ENCODE assay signal across 8 cellular contexts in the genomic region with DNA sequence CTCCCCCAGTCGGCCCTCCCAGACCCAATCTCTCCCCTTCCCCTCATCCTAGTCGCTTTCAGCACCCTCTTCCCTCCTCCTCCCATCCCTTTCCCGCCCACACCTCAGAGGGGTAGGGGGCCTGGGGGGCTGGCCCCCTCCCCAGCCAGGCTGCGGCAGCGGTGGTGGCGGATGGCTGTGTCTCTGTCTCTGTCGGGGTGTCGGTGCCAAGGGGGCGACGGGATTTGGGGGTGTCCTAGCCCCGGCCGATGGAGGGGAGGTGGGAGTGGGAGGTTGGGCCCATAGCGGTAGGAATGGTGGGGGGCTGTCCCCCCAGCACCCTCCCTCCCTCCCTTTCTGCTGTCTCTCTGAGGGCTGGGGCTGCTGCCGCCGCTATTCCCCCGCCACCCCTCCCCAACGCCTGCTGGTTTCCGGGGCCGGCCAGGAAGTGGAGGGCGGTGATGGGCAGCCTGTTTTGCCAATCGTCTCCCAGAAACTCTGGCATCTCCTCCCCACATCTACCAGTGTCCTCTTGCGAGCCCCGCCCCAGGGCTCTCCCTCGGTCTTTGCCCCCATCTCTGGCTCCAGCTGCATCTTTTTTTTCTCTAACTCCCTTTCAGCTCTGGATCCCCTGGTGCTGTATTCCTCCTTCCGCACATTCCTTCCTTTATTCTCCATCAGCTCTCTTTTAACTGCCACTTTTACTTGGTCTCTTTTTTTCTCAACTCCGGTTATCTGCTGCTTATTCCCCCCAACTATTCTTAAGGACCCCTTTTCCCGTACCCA. TPM values are rescaled to one million over a fixed set of nuclear protein-coding genes. Genes with fewer than 3 reads are reported as not detected.
DNase-seq lines count a peak whose midpoint lies in the region; ATAC-seq, FAIRE-seq and TF ChIP-seq lines count a peak whose summit lies in the region.

A gene with protein sequence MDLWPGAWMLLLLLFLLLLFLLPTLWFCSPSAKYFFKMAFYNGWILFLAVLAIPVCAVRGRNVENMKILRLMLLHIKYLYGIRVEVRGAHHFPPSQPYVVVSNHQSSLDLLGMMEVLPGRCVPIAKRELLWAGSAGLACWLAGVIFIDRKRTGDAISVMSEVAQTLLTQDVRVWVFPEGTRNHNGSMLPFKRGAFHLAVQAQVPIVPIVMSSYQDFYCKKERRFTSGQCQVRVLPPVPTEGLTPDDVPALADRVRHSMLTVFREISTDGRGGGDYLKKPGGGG (minus strand): TSS at position 374 of the 765 bp plus-strand sequence. CDS start 4,588 bp downstream, outside the sequence.

- H3K27me3 ChIP-seq in endothelial cell of umbilical vein (ENCODE audit: control insufficient read depth in 2 of 2, insufficient read depth in 2 of 2, low read length in 2 of 2) = no peaks in the 10 kb centered on the region

- dilution Hi-C loops in endothelial cell of umbilical vein (cut with MboI; ENCODE audit: extremely low pct_ligation_motif_present, low sequenced_read_pairs) = no loop called here

- no peaks in the 10 kb centered on the region for H4K20me1 ChIP-seq in endothelial cell of umbilical vein (replicated peaks; ENCODE audit: control insufficient read depth, extremely low read depth, insufficient read depth, low read length)

- H3K9me3 ChIP-seq in endothelial cell of umbilical vein (replicated peaks; ENCODE audit: control insufficient read depth, insufficient read depth, low read length) = no peaks in the 10 kb centered on the region

- H3K4me1 ChIP-seq in endothelial cell of umbilical vein (ENCODE audit: control insufficient read depth, extremely low read depth, insufficient read depth, low read length) = peaks cover 30% of the 10 kb centered on the region

- ATAC-seq in GM21360 (IDR thresholded peaks at IDR 0.05; ENCODE audit: unreplicated experiment) = peak; percentile 35

- CTCF ChIA-PET in endothelial cell of umbilical vein (lab: Charles Lee) = interaction anchor here (1.0 to 2.9 kb wide), 2 partner anchors 20 to 27 kb away, joined by 4 to 15 read pairs; no protein-coding TSS in a partner anchor

- no peaks in the 10 kb centered on the region for H3K9me1 ChIP-seq in endothelial cell of umbilical vein (replicated peaks; ENCODE audit: control insufficient read depth, extremely low read depth, insufficient read depth, low read length)

- POLR2A ChIA-PET in endothelial cell of umbilical vein (lab: Charles Lee) = interaction anchor here (0.6 to 1.4 kb wide), 4 partner anchors 33 to 519 kb away, joined by 3 to 8 read pairs (median 5); a partner anchor contains a TSS

- H3K27ac Mint-ChIP-seq in CD14-positive monocyte = peak within 1 kb of the TSS; percentile 96 to 100 (median 100)

- peak; percentile 92 for TF ChIP-seq POLR2A in endothelial cell of umbilical vein (IDR thresholded peaks at IDR 0.05; ENCODE audit: low read depth, low read length)

- intact Hi-C loops in CD14-positive monocyte (cut with micrococcal nuclease) = loop anchor here (1.0 to 5.0 kb wide), 3 partner anchors 21 to 54 kb away; a partner anchor contains a TSS
- intact Hi-C loops in endothelial cell of umbilical vein (cut with micrococcal nuclease) = loop anchor here (1.0 to 5.0 kb wide), 4 partner anchors 22 to 796 kb away; a partner anchor contains a TSS

- H2AFZ ChIP-seq in endothelial cell of umbilical vein (ENCODE audit: low read depth, low read length) = peak within 1 kb of the TSS; percentile 56

- peaks cover 21% of the 10 kb centered on the region for H3K79me2 ChIP-seq in endothelial cell of umbilical vein (ENCODE audit: control insufficient read depth, insufficient read depth, low read length)

- peak; percentile 98 for FAIRE-seq in endothelial cell of umbilical vein (lab: Jason Lieb, UNC)

- H3K4me3 ChIP-seq in Jurkat, Clone E6-1 (ENCODE audit: low read length) = peak within 1 kb of the TSS; percentile 96
- H3K4me3 ChIP-seq in endothelial cell of umbilical vein (replicated peaks in 1 of 3; ENCODE audit: insufficient read depth in 1 of 3, low read depth in 1 of 3, low read length in 3 of 3) = peak within 1 kb of the TSS; percentile 52 to 70 (median 67)

- peak within 1 kb of the TSS; percentile 83 for H3K27ac ChIP-seq in endothelial cell of umbilical vein (ENCODE audit: insufficient read depth, low read depth, low read length)

- peak within 1 kb of the TSS; percentile 90 to 98 for H3K4me3 Mint-ChIP-seq in CD14-positive monocyte

- BruUV-seq in endothelial cell of umbilical vein (replicated peaks; lab: Mats Ljungman, UMichigan) = no TSS peak

- H3K9me3 Mint-ChIP-seq in CD14-positive monocyte = no peaks in the 10 kb centered on the region

- no peak for TF ChIP-seq CTCF in CD14-positive monocyte (IDR thresholded peaks at IDR 0.05)
- no peak for TF ChIP-seq CTCF in endothelial cell of umbilical vein (IDR thresholded peaks at IDR 0.05; ENCODE audit: extremely low read depth in 1 of 2, insufficient read depth in 1 of 2, low read depth in 1 of 2, low read length in 2 of 2)

- H3K36me3 ChIP-seq in endothelial cell of umbilical vein (ENCODE audit: control insufficient read depth in 2 of 2, extremely low read depth in 1 of 2, insufficient read depth in 2 of 2, low read length in 2 of 2) = peaks cover 0 to 10% of the 10 kb centered on the region in 2 experiments

- peaks cover 69% of the 10 kb centered on the region for H3K4me1 Mint-ChIP-seq in CD14-positive monocyte

- peak within 1 kb of the TSS; percentile 86 for H3K9ac ChIP-seq in endothelial cell of umbilical vein (replicated peaks; ENCODE audit: extremely low read depth, insufficient read depth, low read length)

- DNase-seq in CD14-positive monocyte (ENCODE audit: low spot score) (peak; percentile 95), OCI-M2 (lab: John Stamatoyannopoulos, UW; ENCODE audit: unreplicated experiment) (peak; percentile 92), activated T-cell treated with anti-CD3 and anti-CD28 coated beads for 24 hours (ENCODE audit: low read depth) (peak; percentile 95), endothelial cell of umbilical vein (ENCODE audit: low read depth, low spot score) (peak; percentile 97), midbrain (lab: John Stamatoyannopoulos, UW) (peak; percentile 97)
- DNase-seq in Jurkat, Clone E6-1 (ENCODE audit: low read depth, low spot score) = peak; percentile 97
- peak; percentile 94 to 96 for DNase-seq in stimulated activated CD8-positive, alpha-beta memory T cell treated with anti-CD3 and anti-CD28 coated beads, Interleukin-15, amount 100 ng/mL, for 4 hours (ENCODE audit: low read depth in 2 of 2)

- H3K4me2 ChIP-seq in endothelial cell of umbilical vein (ENCODE audit: insufficient read depth, low read length) = peak within 1 kb of the TSS; percentile 83

- peaks cover 14 to 16% of the 10 kb centered on the region in 2 donors for H3K36me3 Mint-ChIP-seq in CD14-positive monocyte

- peaks cover 0 to 4% (median under 1%) of the 10 kb centered on the region in 3 donors for H3K27me3 Mint-ChIP-seq in CD14-positive monocyte (ENCODE audit: low read depth in 3 of 3)

TF ChIP-seq in endothelial cell of umbilical vein, 7 proteins besides CTCF, POLR2A, EP300 and RAD21:
- peak; percentile 92 for TF ChIP-seq POLR2AphosphoS5 (IDR thresholded peaks at IDR 0.05; ENCODE audit: insufficient read depth, low read depth, low read length)
- TF ChIP-seq, protein P1, sequence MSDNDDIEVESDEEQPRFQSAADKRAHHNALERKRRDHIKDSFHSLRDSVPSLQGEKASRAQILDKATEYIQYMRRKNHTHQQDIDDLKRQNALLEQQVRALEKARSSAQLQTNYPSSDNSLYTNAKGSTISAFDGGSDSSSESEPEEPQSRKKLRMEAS (IDR thresholded peaks at IDR 0.05; ENCODE audit: insufficient read depth, insufficient read length) = no peak

RNA-seq across cellular contexts. Expression of the gene that starts here (rescaled TPM):
- polyA plus RNA-seq in CD14-positive monocyte = 10 to 100 TPM in 1 of 2 donors, 1 to 10 TPM in 1; 9.9 to 11.3 TPM
- polyA plus RNA-seq in Jurkat, Clone E6-1 (2012; ENCODE audit: insufficient read depth, insufficient read length) = 57.3 TPM
- total RNA-seq in endothelial cell of umbilical vein = 38.4 and 45.1 TPM in 2 replicates
- 132 and 151 TPM in 2 replicates for polyA plus RNA-seq in endothelial cell of umbilical vein
- polyA plus RNA-seq in endothelial cell of umbilical vein (2011; cell fraction: cytosol; rRNA removed) = 82.0 and 86.7 TPM in 2 replicates
- polyA plus RNA-seq in endothelial cell of umbilical vein (2011; cell fraction: nucleus; rRNA removed) = 47.2 and 48.4 TPM in 2 replicates
- 45.3 and 54.1 TPM in 2 replicates for polyA plus RNA-seq in endothelial cell of umbilical vein (2012)
- 103 and 106 TPM in 2 replicates for polyA minus RNA-seq in endothelial cell of umbilical vein
- 66.5 TPM for polyA minus RNA-seq in endothelial cell of umbilical vein (2011; cell fraction: cytosol; rRNA and poly(A)+ RNA removed)
- 14.9 and 16.2 TPM in 2 replicates for polyA minus RNA-seq in endothelial cell of umbilical vein (2011; cell fraction: nucleus; rRNA and poly(A)+ RNA removed)

Comparison
In these comparisons a context has a peak if more than half of its experiments do, and no peak if none do; other contexts are left out.
1. Peak in every context shown above with its lines: DNase-seq, ATAC-seq, H3K4me3 ChIP-seq and H3K27ac ChIP-seq.